In the genomic region with DNA sequence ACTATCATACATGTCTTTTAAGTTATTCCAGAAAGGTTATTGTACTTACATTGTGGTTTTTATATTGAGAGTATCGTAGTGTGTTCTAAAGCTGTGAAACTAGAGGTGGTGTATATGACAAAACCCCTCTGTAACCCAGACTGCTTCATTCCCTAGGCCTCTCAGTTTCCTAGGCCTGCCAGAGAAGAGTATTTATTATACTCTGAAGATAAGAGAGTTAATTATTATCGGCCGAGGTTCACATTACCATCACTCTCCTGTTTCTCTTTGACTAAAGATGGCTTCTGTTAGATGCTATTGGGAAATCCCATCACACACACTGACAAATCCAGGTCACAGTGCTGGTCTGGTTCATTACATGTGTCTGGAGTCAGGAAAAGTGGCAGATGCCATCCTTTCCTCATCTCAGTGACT, we compare ENCODE assay signal across 1 cellular context.
TF ChIP-seq lines count a peak whose summit lies in the region.

No MANE protein-coding gene starts in this region.

TF ChIP-seq in GM12878, 131 proteins besides CTCF, POLR2A, EP300 and RAD21:
- TF ChIP-seq SMAD1 (IDR thresholded peaks at IDR 0.05; ENCODE audit: low read depth, partially characterized antibody) (peak; percentile 19), IKZF2 (IDR thresholded peaks at IDR 0.05) (peak in 1 of 2 experiments; percentile 20; a peak in 2 of 4 replicates), RUNX3 (IDR thresholded peaks at IDR 0.05; ENCODE audit: low read length) (peak; percentile 27; the same call in 1 of the 2 replicates), BMI1 (IDR thresholded peaks at IDR 0.05; ENCODE audit: borderline replicate concordance) (no peak), ATF7 (IDR thresholded peaks at IDR 0.05; ENCODE audit: low read depth) (0 out of 2 replicates have a peak, but pooled peaks have one; percentile 10), IKZF1 (conservative IDR thresholded peaks at IDR 0.05) (0 out of 2 replicates have a peak, but pooled peaks have one; percentile 30)
- TF ChIP-seq, protein P1, sequence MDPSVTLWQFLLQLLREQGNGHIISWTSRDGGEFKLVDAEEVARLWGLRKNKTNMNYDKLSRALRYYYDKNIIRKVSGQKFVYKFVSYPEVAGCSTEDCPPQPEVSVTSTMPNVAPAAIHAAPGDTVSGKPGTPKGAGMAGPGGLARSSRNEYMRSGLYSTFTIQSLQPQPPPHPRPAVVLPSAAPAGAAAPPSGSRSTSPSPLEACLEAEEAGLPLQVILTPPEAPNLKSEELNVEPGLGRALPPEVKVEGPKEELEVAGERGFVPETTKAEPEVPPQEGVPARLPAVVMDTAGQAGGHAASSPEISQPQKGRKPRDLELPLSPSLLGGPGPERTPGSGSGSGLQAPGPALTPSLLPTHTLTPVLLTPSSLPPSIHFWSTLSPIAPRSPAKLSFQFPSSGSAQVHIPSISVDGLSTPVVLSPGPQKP (IDR thresholded peaks at IDR 0.05; ENCODE audit: low read depth, low read length) = no peak
- TF ChIP-seq, protein P2, sequence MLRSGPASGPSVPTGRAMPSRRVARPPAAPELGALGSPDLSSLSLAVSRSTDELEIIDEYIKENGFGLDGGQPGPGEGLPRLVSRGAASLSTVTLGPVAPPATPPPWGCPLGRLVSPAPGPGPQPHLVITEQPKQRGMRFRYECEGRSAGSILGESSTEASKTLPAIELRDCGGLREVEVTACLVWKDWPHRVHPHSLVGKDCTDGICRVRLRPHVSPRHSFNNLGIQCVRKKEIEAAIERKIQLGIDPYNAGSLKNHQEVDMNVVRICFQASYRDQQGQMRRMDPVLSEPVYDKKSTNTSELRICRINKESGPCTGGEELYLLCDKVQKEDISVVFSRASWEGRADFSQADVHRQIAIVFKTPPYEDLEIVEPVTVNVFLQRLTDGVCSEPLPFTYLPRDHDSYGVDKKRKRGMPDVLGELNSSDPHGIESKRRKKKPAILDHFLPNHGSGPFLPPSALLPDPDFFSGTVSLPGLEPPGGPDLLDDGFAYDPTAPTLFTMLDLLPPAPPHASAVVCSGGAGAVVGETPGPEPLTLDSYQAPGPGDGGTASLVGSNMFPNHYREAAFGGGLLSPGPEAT (IDR thresholded peaks at IDR 0.05; ENCODE audit: low read depth) = 0 out of 2 replicates have a peak, but pooled peaks have one; percentile 17
